13 cellular contexts compared by ENCODE assay signal in the genomic region with DNA sequence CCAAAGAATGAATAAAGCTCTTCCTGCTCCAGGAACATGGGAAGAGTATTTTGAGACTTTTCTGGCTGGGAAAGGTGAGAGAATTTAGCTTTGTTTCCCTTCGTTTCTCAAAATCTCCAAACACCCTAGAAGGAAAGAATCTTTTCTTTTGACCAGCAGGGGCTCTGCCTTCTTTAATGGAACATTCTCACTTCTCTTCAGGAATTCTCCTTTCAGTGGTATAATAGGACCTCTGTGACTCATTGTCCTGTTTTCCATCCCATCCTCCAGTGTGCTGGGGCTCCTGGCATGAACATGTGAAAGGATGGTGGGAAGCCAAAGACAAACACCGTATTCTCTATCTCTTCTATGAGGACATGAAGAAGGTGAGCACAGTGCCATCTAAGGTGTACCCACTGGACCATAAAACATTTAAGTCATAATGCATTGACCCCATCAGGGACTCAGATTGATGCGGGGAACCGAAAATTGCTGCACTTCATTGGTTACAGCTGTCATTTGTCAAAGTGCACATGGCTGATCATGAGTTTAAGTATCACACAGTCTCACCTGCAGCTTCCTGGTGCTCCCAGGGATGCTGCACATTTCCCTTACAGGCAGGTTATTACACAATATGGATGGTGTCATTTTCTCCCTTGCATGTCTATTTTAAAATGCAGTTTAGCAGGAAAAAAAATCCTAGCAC. TPM values are rescaled to one million over a fixed set of nuclear protein-coding genes. Genes with fewer than 3 reads are reported as not detected.
DNase-seq lines count a peak whose midpoint lies in the region; ATAC-seq and TF ChIP-seq lines count a peak whose summit lies in the region.
"Had no signal": no experiment of that assay in that cellular context is flagged by ENCODE, and none has a peak within 500 bp of the region (broad histone marks: within the 10 kb centered on the region; RNA-seq: fewer than 3 reads in every experiment).

No MANE protein-coding gene starts in this region.

- peaks cover 17% of the 10 kb centered on the region for H3K4me1 ChIP-seq in GM23338 (ENCODE audit: insufficient read depth)
- no peaks in the 10 kb centered on the region for H3K4me1 ChIP-seq in upper lobe of right lung

- H3F3A ChIP-seq in GM23338 (replicated peaks; ENCODE audit: low read depth) = no peaks in the 10 kb centered on the region

- H3K27ac Mint-ChIP-seq in GM23338 (peak overlapping the region; percentile 63), WTC11 (peak overlapping the region; percentile 91)

- H4K20me1 ChIP-seq in GM23338 (replicated peaks; ENCODE audit: insufficient read depth) = no peaks in the 10 kb centered on the region

- DNase-seq in BJ (ENCODE audit: low read depth) (no peak), GM23338 (ENCODE audit: low spot score) (peak; percentile 47), WTC11 (ENCODE audit: low spot score) (no peak), iPS-NIHi11 (ENCODE audit: low spot score) (peak; percentile 26), CD1c-positive myeloid dendritic cell (ENCODE audit: extremely low spot score) (no peak), upper lobe of right lung (no peak), NCI-H226 (no peak)
- DNase-seq: AML-193, hippocampal formation, NCI-H2227 treated with DMSO at 0.1 percent for 48 hours, Right ventricle myocardium superior, sigmoid colon had no signal

- no peaks in the 10 kb centered on the region for H3K79me2 ChIP-seq in GM23338 (replicated peaks; ENCODE audit: insufficient read depth)

- H3K4me3 ChIP-seq in BJ (ENCODE audit: low read depth, low read length) (no peak overlapping the region), GM23338 (no peak overlapping the region), upper lobe of right lung (no peak overlapping the region)
- H3K4me3 ChIP-seq: sigmoid colon had no signal

- H3K27me3 Mint-ChIP-seq in GM23338 (ENCODE audit: insufficient read depth, low read depth, poor library complexity) = peaks cover 4% of the 10 kb centered on the region
- H3K27me3 Mint-ChIP-seq in WTC11 (ENCODE audit: low read depth) = no peaks in the 10 kb centered on the region

- H3K27me3 ChIP-seq in BJ (ENCODE audit: control insufficient read depth, insufficient read depth, low read length) (no peaks in the 10 kb centered on the region), GM23338 (ENCODE audit: insufficient read depth) (no peaks in the 10 kb centered on the region), upper lobe of right lung (no peaks in the 10 kb centered on the region)
- H3K27me3 ChIP-seq: sigmoid colon had no signal

- ATAC-seq in GM23338 = peak; percentile 88
- peak; percentile 83 for ATAC-seq in WTC11
- no peak for ATAC-seq in upper lobe of right lung
- ATAC-seq in HG02840 (IDR thresholded peaks at IDR 0.05; ENCODE audit: low FRiP score, unreplicated experiment) = no peak

- no peak overlapping the region for H3K4me2 ChIP-seq in GM23338

- intact Hi-C loops in upper lobe of right lung (cut with DNase I) = no loop called here

- no peak overlapping the region; the same call in 1 of the 2 replicates for H2AFZ ChIP-seq in GM23338

- TF ChIP-seq CTCF in BJ (IDR thresholded peaks at IDR 0.05; ENCODE audit: insufficient read depth, low read depth, low read length) = peak; percentile 11; the same call in 1 of the 2 replicates
- peak in 1 of 2 experiments; percentile 35; a peak in 2 of 4 replicates for TF ChIP-seq CTCF in GM23338 (conservative IDR thresholded peaks at IDR 0.05; ENCODE audit: low read depth in 2 of 2)
- no peak for TF ChIP-seq CTCF in WTC11 (IDR thresholded peaks at IDR 0.05)
- TF ChIP-seq CTCF in upper lobe of right lung (IDR thresholded peaks at IDR 0.05) = no peak

- no peaks in the 10 kb centered on the region for H3K9me3 ChIP-seq in upper lobe of right lung
- H3K9me3 ChIP-seq: sigmoid colon had no signal

- no peaks in the 10 kb centered on the region for H3K9me2 ChIP-seq in GM23338 (ENCODE audit: insufficient read depth)

- H3K27ac ChIP-seq in GM23338 (ENCODE audit: low read depth) = peak overlapping the region; percentile 41
- H3K27ac ChIP-seq in upper lobe of right lung = no peak overlapping the region
- H3K27ac ChIP-seq: sigmoid colon had no signal

- peaks cover 4% of the 10 kb centered on the region; the same call in 1 of the 3 replicates for H3K36me3 Mint-ChIP-seq in GM23338 (ENCODE audit: low read depth)
- H3K36me3 Mint-ChIP-seq in WTC11 = 0 out of 2 replicates have a peak, but pooled peaks cover 3% of the 10 kb centered on the region

- H3K36me3 ChIP-seq in BJ (ENCODE audit: control insufficient read depth, insufficient read depth, low read length) (no peaks in the 10 kb centered on the region), GM23338 (ENCODE audit: insufficient read depth) (no peaks in the 10 kb centered on the region), upper lobe of right lung (no peaks in the 10 kb centered on the region)
- H3K36me3 ChIP-seq: sigmoid colon had no signal

- H3K4me1 Mint-ChIP-seq in GM23338 = peaks cover 24% of the 10 kb centered on the region
- peaks cover 40% of the 10 kb centered on the region for H3K4me1 Mint-ChIP-seq in WTC11

- CTCF ChIA-PET in BJ (lab: Yijun Ruan, JAX) = interaction anchor here (0.8 to 1.7 kb wide), 3 partner anchors 13 to 254 kb away, joined by 4 to 8 read pairs (median 5); no protein-coding TSS in a partner anchor
- CTCF ChIA-PET in WTC11 (lab: Charles Lee) = interaction anchor here (0.7 to 1.5 kb wide), 4 partner anchors 13 to 201 kb away, joined by 3 to 4 read pairs (median 4); a partner anchor contains a TSS

- H3K9me3 Mint-ChIP-seq in GM23338 = no peaks in the 10 kb centered on the region
- no peaks in the 10 kb centered on the region for H3K9me3 Mint-ChIP-seq in WTC11

- POLR2A ChIA-PET in BJ (lab: Charles Lee) (no interaction called here), WTC11 (lab: Charles Lee) (interaction anchor here (0.8 kb wide), 1 partner anchor 254 kb away, joined by 5 read pairs; no protein-coding TSS in a partner anchor)

- H3K4me3 Mint-ChIP-seq in GM23338 (peak overlapping the region; percentile 31; the same call in 2 of the 3 replicates), WTC11 (peak overlapping the region; percentile 25; the same call in 1 of the 2 replicates)

TF ChIP-seq in GM23338, 12 proteins besides CTCF, POLR2A, EP300 and RAD21 (continues in another document):
- peak; percentile 18; the same call in 1 of the 2 replicates for TF ChIP-seq ZNF114 (CRISPR knock-in tag; IDR thresholded peaks at IDR 0.05)
- no peak for TF ChIP-seq EZH2phosphoT487 (IDR thresholded peaks at IDR 0.05; ENCODE audit: unreplicated experiment)

TF ChIP-seq in WTC11, 78 proteins besides CTCF, POLR2A, EP300 and RAD21:
- TF ChIP-seq ESRRA (CRISPR knock-in tag; IDR thresholded peaks at IDR 0.05; ENCODE audit: borderline replicate concordance) = no peak
- no peak for TF ChIP-seq CREM (CRISPR knock-in tag; IDR thresholded peaks at IDR 0.05)
- TF ChIP-seq ZNF396 (CRISPR knock-in tag; IDR thresholded peaks at IDR 0.05; ENCODE audit: borderline replicate concordance) = no peak
- TF ChIP-seq NR2C2 (CRISPR knock-in tag; IDR thresholded peaks at IDR 0.05) = no peak
- TF ChIP-seq NFATC4 (CRISPR knock-in tag; IDR thresholded peaks at IDR 0.05) = no peak
- TF ChIP-seq, protein P1, sequence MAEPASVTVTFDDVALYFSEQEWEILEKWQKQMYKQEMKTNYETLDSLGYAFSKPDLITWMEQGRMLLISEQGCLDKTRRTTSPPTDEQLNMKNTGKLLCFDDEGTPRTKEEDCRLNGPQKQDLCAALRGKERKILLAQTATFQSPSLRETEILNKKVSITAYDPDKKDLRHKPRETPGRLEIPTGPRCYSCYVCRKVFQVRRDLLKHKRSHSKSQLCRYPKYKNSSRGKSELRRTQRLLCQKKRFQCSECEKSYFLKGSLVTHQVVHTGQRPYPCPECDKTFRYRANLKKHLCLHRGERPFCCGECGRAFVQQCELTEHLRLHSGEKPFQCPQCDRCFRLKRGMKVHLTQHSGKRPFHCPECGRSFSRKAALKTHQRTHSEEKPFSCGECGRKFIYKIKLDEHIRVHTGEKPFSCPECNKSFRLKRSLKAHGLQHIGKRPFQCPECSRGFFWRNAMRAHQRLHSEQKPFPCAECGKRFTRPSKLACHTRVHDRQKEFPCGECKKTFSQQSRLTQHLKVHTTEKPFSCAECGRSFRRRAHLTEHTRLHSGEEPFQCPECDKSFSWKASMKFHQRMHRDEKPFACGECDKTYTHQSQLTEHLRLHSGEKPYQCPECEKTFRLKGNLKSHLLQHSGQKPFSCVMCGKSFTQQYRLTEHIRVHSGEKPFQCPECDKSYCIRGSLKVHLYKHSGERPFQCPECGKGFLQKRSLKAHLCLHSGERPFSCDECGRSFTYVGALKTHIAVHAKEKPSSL (CRISPR knock-in tag; conservative IDR thresholded peaks at IDR 0.05) = no peak

RNA-seq across cellular contexts. Expression of a gene that starts 5.5 kb away (rescaled TPM):
- 0.05 TPM in 1 of 2 replicates, not detected in the other for polyA plus RNA-seq in BJ (2011; rRNA removed)
- polyA minus RNA-seq in BJ (2011; rRNA and poly(A)+ RNA removed) = not detected in 2 replicates
- 2.1 TPM in 2 replicates for total RNA-seq in GM23338 (2014; rRNA removed; shearing (Covaris generic))
- polyA plus RNA-seq in GM23338 (2016; fragmentation: Nextera tagmentation; extraction: Ambion mirVana) = 0.56 and 0.87 TPM in 2 replicates
- 4.3 to 4.9 TPM (median 4.6 TPM) in 3 replicates for total RNA-seq in WTC11 (2021)
- 11.6 TPM for total RNA-seq in upper lobe of right lung

Comparison
In these comparisons a context has a peak if more than half of its experiments do, and no peak if none do; other contexts are left out.
1. DNase-seq: peak in GM23338 (single experiment) and iPS-NIHi11 (single experiment); none in BJ (single experiment), WTC11 (single experiment), CD1c-positive myeloid dendritic cell (single experiment), upper lobe of right lung (single experiment) and NCI-H226 (single experiment).
2. ATAC-seq: peak in GM23338 (single experiment) and WTC11 (single experiment); none in upper lobe of right lung (single experiment) and HG02840 (single experiment).